Comparison of ENCODE assay signal across 26 cellular contexts in genomic region chr22:20196094-20196840, GRCh38. TPM values are rescaled to one million over a fixed set of nuclear protein-coding genes. Genes with fewer than 3 reads are reported as not detected.
"Had no signal": no experiment of that assay in that cellular context is flagged by ENCODE, and none has a peak within 500 bp of the region (broad histone marks: within the 10 kb centered on the region; RNA-seq: fewer than 3 reads in every experiment).

No MANE protein-coding gene starts in this region.

- H3K4me1 Mint-ChIP-seq: activated CD8-positive, alpha-beta memory T cell treated with anti-CD3 and anti-CD28 coated beads, Interleukin-2, amount 10 ng/mL, durations not matched to agents 7 days and 5 days; activated naive CD8-positive, alpha-beta T cell treated with anti-CD3 and anti-CD28 coated beads, Interleukin-2, amount 50 U/mL, for 24 hours had no signal

- H3K4me1 ChIP-seq: ascending aorta, body of pancreas had no signal

- DNase-seq: activated CD4-positive, alpha-beta T cell treated with anti-CD3 and anti-CD28 coated beads for 48 hours; activated CD4-positive, alpha-beta T cell treated with anti-CD3 and anti-CD28 coated beads, Interleukin-2, amount 50 U/mL, for 4 hours; activated CD8-positive, alpha-beta memory T cell treated with anti-CD3 and anti-CD28 coated beads, Interleukin-2, amount 10 ng/mL, durations not matched to agents 7 days and 5 days; activated effector memory CD4-positive, alpha-beta T cell treated with anti-CD3 and anti-CD28 coated beads, Interleukin-2, amount 50 U/mL, for 16 hours; activated naive CD4-positive, alpha-beta T cell treated with Interleukin-2 at 50 U/mL for 16 hours; activated naive CD8-positive, alpha-beta T cell treated with anti-CD3 and anti-CD28 coated beads, Interleukin-2, amount 50 U/mL, for 24 hours; activated T-cell treated with anti-CD3 and anti-CD28 coated beads, Interleukin-2, amount 50 U/mL, for 24 hours; amniotic stem cell; body of pancreas; central memory CD4-positive, alpha-beta T cell; KG1; NCI-H1048; NCI-H146; NCI-H187 treated with DMSO at 0.1 percent for 48 hours; NCI-H2081 treated with DMSO at 0.1 percent for 48 hours; NCI-H2171 treated with DMSO at 0.1 percent for 48 hours; NCI-H510A treated with DMSO at 0.1 percent for 48 hours; NCI-H69; PC-9; SHP77 treated with DMSO at 0.1 percent for 48 hours had no signal

- H3K27me3 ChIP-seq: ascending aorta, body of pancreas had no signal

- H3K9me3 ChIP-seq: ascending aorta, body of pancreas had no signal

- H3K4me2 ChIP-seq: PC-9 had no signal

- H3K27me3 Mint-ChIP-seq: activated CD8-positive, alpha-beta memory T cell treated with anti-CD3 and anti-CD28 coated beads, Interleukin-2, amount 10 ng/mL, durations not matched to agents 7 days and 5 days; activated naive CD8-positive, alpha-beta T cell treated with anti-CD3 and anti-CD28 coated beads, Interleukin-2, amount 50 U/mL, for 24 hours; activated T-cell treated with anti-CD3 and anti-CD28 coated beads, Interleukin-2, amount 50 U/mL, for 24 hours had no signal

- H3K4me3 Mint-ChIP-seq: activated CD8-positive, alpha-beta memory T cell treated with anti-CD3 and anti-CD28 coated beads, Interleukin-2, amount 10 ng/mL, durations not matched to agents 7 days and 5 days; activated naive CD8-positive, alpha-beta T cell treated with anti-CD3 and anti-CD28 coated beads, Interleukin-2, amount 50 U/mL, for 24 hours; activated T-cell treated with anti-CD3 and anti-CD28 coated beads, Interleukin-2, amount 50 U/mL, for 24 hours; T-helper 1 cell treated with Interleukin-12 subunit alpha and Interleukin-12 subunit beta and Interleukin-4 antibody, amounts not matched to agents 30 μg/mL and 1 μg/mL, for 36 hours had no signal

- H3K9me3 Mint-ChIP-seq: activated naive CD4-positive, alpha-beta T cell treated with anti-CD3 and anti-CD28 coated beads, Interleukin-2, amount 50 U/mL, for 72 hours; activated naive CD8-positive, alpha-beta T cell treated with anti-CD3 and anti-CD28 coated beads, Interleukin-2, amount 50 U/mL, for 24 hours; activated T-cell treated with anti-CD3 and anti-CD28 coated beads, Interleukin-2, amount 50 U/mL, for 24 hours; T-helper 1 cell treated with Interleukin-12 subunit alpha and Interleukin-12 subunit beta and Interleukin-4 antibody, amounts not matched to agents 30 μg/mL and 1 μg/mL, for 36 hours had no signal

- H3K27ac Mint-ChIP-seq: activated CD8-positive, alpha-beta memory T cell treated with anti-CD3 and anti-CD28 coated beads, Interleukin-2, amount 10 ng/mL, durations not matched to agents 7 days and 5 days; activated naive CD4-positive, alpha-beta T cell treated with anti-CD3 and anti-CD28 coated beads, Interleukin-2, amount 50 U/mL, for 72 hours; activated naive CD8-positive, alpha-beta T cell treated with anti-CD3 and anti-CD28 coated beads, Interleukin-2, amount 50 U/mL, for 24 hours; activated T-cell treated with anti-CD3 and anti-CD28 coated beads, Interleukin-2, amount 50 U/mL, for 24 hours; T-helper 1 cell treated with Interleukin-12 subunit alpha and Interleukin-12 subunit beta and Interleukin-4 antibody, amounts not matched to agents 30 μg/mL and 1 μg/mL, for 36 hours had no signal

- H3K27ac ChIP-seq: ascending aorta, body of pancreas, PC-9 had no signal

- H3K36me3 ChIP-seq: ascending aorta had no signal

- H3K4me3 ChIP-seq: ascending aorta, body of pancreas, PC-9 had no signal

- H3K36me3 Mint-ChIP-seq: activated CD8-positive, alpha-beta memory T cell treated with anti-CD3 and anti-CD28 coated beads, Interleukin-2, amount 10 ng/mL, durations not matched to agents 7 days and 5 days; activated naive CD4-positive, alpha-beta T cell treated with anti-CD3 and anti-CD28 coated beads, Interleukin-2, amount 50 U/mL, for 72 hours had no signal

- ATAC-seq: activated CD4-positive, CD25-positive, alpha-beta regulatory T cell treated with anti-CD3 and anti-CD28 coated beads, Interleukin-2, amount 50 U/mL, for 24 hours; activated naive CD4-positive, alpha-beta T cell treated with anti-CD3 and anti-CD28 coated beads, Interleukin-2, amount 50 U/mL, for 72 hours; activated naive CD8-positive, alpha-beta T cell treated with anti-CD3 and anti-CD28 coated beads, Interleukin-2, amount 50 U/mL, for 24 hours; body of pancreas had no signal

RNA-seq across cellular contexts. Expression of gene CCDC188, which starts 45.4 kb away (rescaled TPM):
- total RNA-seq: activated CD8-positive, alpha-beta memory T cell treated with anti-CD3 and anti-CD28 coated beads, Interleukin-2, amount 10 ng/mL, durations not matched to agents 7 days and 5 days; activated naive CD4-positive, alpha-beta T cell treated with anti-CD3 and anti-CD28 coated beads, Interleukin-2, amount 50 U/mL, for 72 hours; ascending aorta; body of pancreas; bronchial epithelial cell; PC-9; SK-MEL-5 had no signal
